Comparison of ENCODE assay signal across 22 cellular contexts in genomic region chr16:26464576-26465266, GRCh38.
"Had no signal": no experiment of that assay in that cellular context is flagged by ENCODE, and none has a peak within 500 bp of the region (broad histone marks: within the 10 kb centered on the region; RNA-seq: fewer than 3 reads in every experiment).

No MANE protein-coding gene starts in this region.

- H3K4me1 Mint-ChIP-seq: activated naive CD4-positive, alpha-beta T cell treated with anti-CD3 and anti-CD28 coated beads, Interleukin-2, amount 10 ng/mL, durations not matched to agents 7 days and 5 days had no signal

- H3K9me3 Mint-ChIP-seq: activated naive CD4-positive, alpha-beta T cell treated with anti-CD3 and anti-CD28 coated beads, Interleukin-2, amount 10 ng/mL, durations not matched to agents 7 days and 5 days had no signal

- H3K36me3 ChIP-seq: breast epithelium, left lung, thyroid gland had no signal

- H3K27me3 ChIP-seq: left lung, thyroid gland had no signal

- H3K4me3 ChIP-seq: breast epithelium, coronary artery, left lung, thyroid gland had no signal

- H3K36me3 Mint-ChIP-seq: activated naive CD4-positive, alpha-beta T cell treated with anti-CD3 and anti-CD28 coated beads, Interleukin-2, amount 10 ng/mL, durations not matched to agents 7 days and 5 days had no signal

- H3K9me3 ChIP-seq: left lung, thyroid gland had no signal

- H3K4me3 Mint-ChIP-seq: activated naive CD4-positive, alpha-beta T cell treated with anti-CD3 and anti-CD28 coated beads, Interleukin-2, amount 10 ng/mL, durations not matched to agents 7 days and 5 days; nephron progenitor cell had no signal

- ATAC-seq: left lung had no signal

- H3K27ac ChIP-seq: breast epithelium, coronary artery, left lung, thyroid gland, VCaP had no signal

- H3K4me1 ChIP-seq: breast epithelium, left lung, thyroid gland had no signal

- DNase-seq: activated CD4-positive, alpha-beta T cell treated with anti-CD3 and anti-CD28 coated beads for 4 hours; activated CD8-positive, alpha-beta memory T cell treated with anti-CD3 and anti-CD28 coated beads, Interleukin-2, amount 50 U/mL, for 48 hours; activated effector memory CD4-positive, alpha-beta T cell treated with Interleukin-2 at 50 U/mL for 16 hours; activated naive CD4-positive, alpha-beta T cell treated with anti-CD3 and anti-CD28 coated beads, Interleukin-2, amount 10 ng/mL, durations not matched to agents 7 days and 5 days; activated T-cell treated with anti-CD3 and anti-CD28 coated beads, Interleukin-2, amount 50 U/mL, for 48 hours; erythroblast; foreskin melanocyte; hypothalamus; kidney; left lung; midbrain; nephron progenitor cell; occipital lobe; stimulated activated CD4-positive, alpha-beta T cell treated with anti-CD3 and anti-CD28 coated beads, Interleukin-12 subunit alpha, Interleukin-12 subunit beta, amount 100 ng/mL, for 4 hours; stimulated activated CD4-positive, alpha-beta T cell treated with anti-CD3 and anti-CD28 coated beads, Interleukin-1b, Interleukin-23, amount 100 ng/mL, for 48 hours; stimulated activated CD8-positive, alpha-beta memory T cell treated with anti-CD3 and anti-CD28 coated beads, Interleukin-4, amount 100 ng/mL, for 48 hours; stimulated activated naive CD4-positive, alpha-beta T cell; T-helper 2 cell; thyroid gland had no signal

- H3K27ac Mint-ChIP-seq: activated naive CD4-positive, alpha-beta T cell treated with anti-CD3 and anti-CD28 coated beads, Interleukin-2, amount 10 ng/mL, durations not matched to agents 7 days and 5 days; nephron progenitor cell had no signal
